ENCODE assay signal across 1 cellular context in the genomic region with DNA sequence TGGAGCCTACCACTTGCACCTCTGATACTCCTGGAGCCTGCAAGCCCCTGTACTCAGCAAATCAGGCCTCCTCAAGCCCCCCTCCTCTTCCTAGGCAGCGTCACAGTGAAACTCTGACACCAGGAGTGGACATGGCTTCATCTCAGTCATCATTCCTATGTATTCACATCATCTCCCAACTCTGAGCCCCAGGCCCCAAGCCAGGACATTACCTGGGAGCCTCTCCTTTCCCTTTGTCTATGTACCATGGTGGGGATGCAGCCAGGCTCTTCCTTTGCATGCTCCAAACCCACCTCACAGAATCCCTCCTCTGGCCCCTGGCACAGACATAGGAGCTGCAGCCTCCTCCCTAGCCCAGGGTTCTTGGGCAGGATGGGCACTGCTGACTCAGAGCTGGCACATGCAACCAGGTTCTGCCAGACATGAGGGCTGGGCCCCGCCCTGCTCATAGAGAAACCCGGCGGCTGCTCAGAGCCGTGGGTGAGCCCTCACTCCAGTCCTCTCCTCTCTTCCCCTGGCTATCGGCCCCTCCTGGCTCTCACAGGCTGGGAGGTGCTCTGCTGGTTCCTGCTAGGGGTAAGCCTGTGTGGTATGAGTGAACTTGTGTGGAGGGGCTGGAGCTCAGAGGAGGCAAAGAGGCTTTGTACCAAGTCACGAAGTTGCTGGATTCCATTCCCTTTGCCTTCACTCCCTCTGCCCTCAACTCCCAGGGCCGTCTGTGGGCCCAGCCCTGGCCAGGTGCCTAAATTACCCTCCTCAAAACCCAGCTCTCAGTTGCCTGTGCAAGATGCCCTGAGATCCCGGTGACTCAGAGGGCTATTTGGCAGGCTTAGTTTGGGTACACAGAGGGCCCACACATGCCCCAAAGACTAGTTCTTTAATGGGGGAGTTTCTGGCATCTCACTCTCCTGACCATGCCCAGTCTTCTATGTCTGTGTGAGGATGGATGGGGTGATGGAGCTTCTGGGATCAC.
TF ChIP-seq lines count a peak whose summit lies in the region.

No MANE protein-coding gene starts in this region.

TF ChIP-seq in K562, 482 proteins besides CTCF, POLR2A, EP300 and RAD21:
- TF ChIP-seq BMI1 (IDR thresholded peaks at IDR 0.05; ENCODE audit: low read length) (no peak), PHB (CRISPR knock-in tag; IDR thresholded peaks at IDR 0.05) (no peak), FOSL1 (tag; conservative IDR thresholded peaks at IDR 0.05) (no peak), ZKSCAN1 (IDR thresholded peaks at IDR 0.05; ENCODE audit: low read depth, low read length) (no peak), SRF (CRISPR knock-in tag; IDR thresholded peaks at IDR 0.05) (no peak), CHD1 (IDR thresholded peaks at IDR 0.05; ENCODE audit: low read length) (no peak), ZSCAN32 (CRISPR knock-in tag; IDR thresholded peaks at IDR 0.05) (no peak), FOXJ2 (tag; IDR thresholded peaks at IDR 0.05) (no peak), GTF2E2 (tag; IDR thresholded peaks at IDR 0.05) (no peak), GABPB2 (CRISPR knock-in tag; conservative IDR thresholded peaks at IDR 0.05) (no peak), ZBTB8A (IDR thresholded peaks at IDR 0.05; ENCODE audit: partially characterized antibody) (no peak), SAP30 (IDR thresholded peaks at IDR 0.05; ENCODE audit: borderline replicate concordance, insufficient read depth, low read depth, low read length, poor library complexity, severe bottlenecking) (no peak), BRF1 (IDR thresholded peaks at IDR 0.05; ENCODE audit: borderline replicate concordance, extremely low read depth, insufficient read length) (no peak), NUFIP1 (IDR thresholded peaks at IDR 0.05; ENCODE audit: partially characterized antibody) (no peak), ZNF263 (CRISPR knock-in tag; IDR thresholded peaks at IDR 0.05; ENCODE audit: borderline replicate concordance) (no peak)
- TF ChIP-seq, protein P1, sequence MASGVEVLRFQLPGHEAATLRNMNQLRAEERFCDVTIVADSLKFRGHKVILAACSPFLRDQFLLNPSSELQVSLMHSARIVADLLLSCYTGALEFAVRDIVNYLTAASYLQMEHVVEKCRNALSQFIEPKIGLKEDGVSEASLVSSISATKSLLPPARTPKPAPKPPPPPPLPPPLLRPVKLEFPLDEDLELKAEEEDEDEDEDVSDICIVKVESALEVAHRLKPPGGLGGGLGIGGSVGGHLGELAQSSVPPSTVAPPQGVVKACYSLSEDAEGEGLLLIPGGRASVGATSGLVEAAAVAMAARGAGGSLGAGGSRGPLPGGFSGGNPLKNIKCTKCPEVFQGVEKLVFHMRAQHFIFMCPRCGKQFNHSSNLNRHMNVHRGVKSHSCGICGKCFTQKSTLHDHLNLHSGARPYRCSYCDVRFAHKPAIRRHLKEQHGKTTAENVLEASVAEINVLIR (CRISPR knock-in tag; IDR thresholded peaks at IDR 0.05): no peak
- TF ChIP-seq, protein P2, sequence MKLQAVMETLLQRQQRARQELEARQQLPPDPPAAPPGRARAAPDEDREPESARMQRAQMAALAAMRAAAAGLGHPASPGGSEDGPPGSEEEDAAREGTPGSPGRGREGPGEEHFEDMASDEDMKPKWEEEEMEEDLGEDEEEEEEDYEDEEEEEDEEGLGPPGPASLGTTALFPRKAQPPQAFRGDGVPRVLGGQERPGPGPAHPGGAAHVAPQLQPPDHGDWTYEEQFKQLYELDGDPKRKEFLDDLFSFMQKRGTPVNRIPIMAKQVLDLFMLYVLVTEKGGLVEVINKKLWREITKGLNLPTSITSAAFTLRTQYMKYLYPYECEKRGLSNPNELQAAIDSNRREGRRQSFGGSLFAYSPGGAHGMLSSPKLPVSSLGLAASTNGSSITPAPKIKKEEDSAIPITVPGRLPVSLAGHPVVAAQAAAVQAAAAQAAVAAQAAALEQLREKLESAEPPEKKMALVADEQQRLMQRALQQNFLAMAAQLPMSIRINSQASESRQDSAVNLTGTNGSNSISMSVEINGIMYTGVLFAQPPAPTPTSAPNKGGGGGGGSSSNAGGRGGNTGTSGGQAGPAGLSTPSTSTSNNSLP (IDR thresholded peaks at IDR 0.05; ENCODE audit: borderline replicate concordance, low read depth, low read length): no peak
